22 cellular contexts compared by ENCODE assay signal in the genomic region with DNA sequence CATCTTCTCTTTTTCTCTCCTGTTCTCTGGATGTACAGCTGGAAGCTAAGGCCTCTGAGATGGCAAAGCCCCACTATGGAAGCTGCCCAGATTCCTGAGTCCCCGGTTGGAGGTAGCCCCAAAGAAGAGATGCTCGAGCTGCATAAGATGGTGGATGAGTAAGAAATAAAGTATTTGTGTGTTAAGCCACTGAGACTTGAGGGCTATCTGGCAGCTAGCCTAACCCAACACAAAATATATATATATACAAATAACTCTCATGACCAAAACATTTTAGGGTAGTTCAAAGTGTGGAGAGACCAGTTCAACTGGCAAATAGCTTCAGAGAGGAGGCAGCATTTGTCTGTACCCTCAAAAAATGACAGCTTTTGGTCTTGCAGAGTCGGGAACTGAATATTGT.
DNase-seq lines count a peak whose midpoint lies in the region; TF ChIP-seq lines count a peak whose summit lies in the region.
"Had no signal": no experiment of that assay in that cellular context is flagged by ENCODE, and none has a peak within 500 bp of the region (broad histone marks: within the 10 kb centered on the region; RNA-seq: fewer than 3 reads in every experiment).

No MANE protein-coding gene starts in this region.

- CTCF ChIA-PET in HEK293T (lab: Yijun Ruan, JAX), result no interaction called here

- no peak overlapping the region for H3K4me3 ChIP-seq in choroid plexus epithelial cell (ENCODE audit: low read depth, low read length)
- H3K4me3 ChIP-seq in skeletal muscle cell (ENCODE audit: low read depth, low read length), result no peak overlapping the region
- no peak overlapping the region for H3K4me3 ChIP-seq in testis
- H3K4me3 ChIP-seq: lower lobe of right lung, right atrium auricular region, thoracic aorta had no signal

- TF ChIP-seq CTCF in choroid plexus epithelial cell (conservative IDR thresholded peaks at IDR 0.05; ENCODE audit: low read depth, low read length) (no peak), testis (IDR thresholded peaks at IDR 0.05) (no peak), CD14-positive monocyte (IDR thresholded peaks at IDR 0.05) (no peak)

- peak; percentile 75 for DNase-seq in ELR (ENCODE audit: low read depth)
- peak; percentile 90 for DNase-seq in RPMI7951 (ENCODE audit: low read depth)
- peak; percentile 45 for DNase-seq in choroid plexus epithelial cell (ENCODE audit: low read depth)
- peak; percentile 52 for DNase-seq in skeletal muscle cell (ENCODE audit: low read depth)
- DNase-seq in NCI-H128 (lab: John Stamatoyannopoulos, UW; ENCODE audit: unreplicated experiment), result no peak
- no peak for DNase-seq in testis
- DNase-seq in HEK293T (ENCODE audit: extremely low spot score), result no peak
- DNase-seq in CD14-positive monocyte (ENCODE audit: low spot score), result no peak
- DNase-seq: activated CD4-positive, alpha-beta T cell treated with anti-CD3 and anti-CD28 coated beads, Interleukin-2, amount 10 ng/mL, durations not matched to agents 7 days and 5 days; activated CD8-positive, alpha-beta memory T cell treated with anti-CD3 and anti-CD28 coated beads, Interleukin-2, amount 50 U/mL, for 4 hours; activated effector memory CD4-positive, alpha-beta T cell treated with Interleukin-2 at 50 U/mL for 16 hours; BE2C; Caco-2; cerebellar nuclear complex; immature natural killer cell; lower lobe of right lung; NCI-H1436; NCI-H774; occipital lobe; stimulated activated CD4-positive, alpha-beta T cell treated with anti-CD3 and anti-CD28 coated beads, Interleukin-15, amount 100 ng/mL, for 24 hours had no signal

- H3K4me3 Mint-ChIP-seq in CD14-positive monocyte, result no peak overlapping the region
- H3K4me3 Mint-ChIP-seq: activated CD4-positive, alpha-beta T cell treated with anti-CD3 and anti-CD28 coated beads, Interleukin-2, amount 10 ng/mL, durations not matched to agents 7 days and 5 days; immature natural killer cell had no signal

- H3K9me3 Mint-ChIP-seq in CD14-positive monocyte, result peaks cover 0 to 7% (median 0%) of the 10 kb centered on the region in 7 donors

- no peak overlapping the region for H3K27ac Mint-ChIP-seq in CD14-positive monocyte
- H3K27ac Mint-ChIP-seq: activated CD4-positive, alpha-beta T cell treated with anti-CD3 and anti-CD28 coated beads, Interleukin-2, amount 10 ng/mL, durations not matched to agents 7 days and 5 days; immature natural killer cell had no signal

- H3K36me3 Mint-ChIP-seq in CD14-positive monocyte, result no peaks in the 10 kb centered on the region
- H3K36me3 Mint-ChIP-seq: immature natural killer cell had no signal

- TF ChIP-seq POLR2A in testis (IDR thresholded peaks at IDR 0.05), result no peak

- no peak overlapping the region for H3K27ac ChIP-seq in testis
- H3K27ac ChIP-seq: lower lobe of right lung, right atrium auricular region, thoracic aorta had no signal

- H3K4me1 Mint-ChIP-seq in CD14-positive monocyte, result no peaks in the 10 kb centered on the region
- H3K4me1 Mint-ChIP-seq: activated CD4-positive, alpha-beta T cell treated with anti-CD3 and anti-CD28 coated beads, Interleukin-2, amount 10 ng/mL, durations not matched to agents 7 days and 5 days; immature natural killer cell had no signal

- no peaks in the 10 kb centered on the region for H3K9me3 ChIP-seq in testis
- H3K9me3 ChIP-seq: BE2C, Caco-2, lower lobe of right lung, right atrium auricular region had no signal

- intact Hi-C loops in testis (cut with DNase I; ENCODE audit: low total_unique reads) (no loop called here), CD14-positive monocyte (cut with micrococcal nuclease) (no loop called here)

- 66 to 90% methylated on average over 3 of the region's 3 CpGs for WGBS in testis, 2 donors

- H3K27me3 ChIP-seq in testis, result no peaks in the 10 kb centered on the region
- H3K27me3 ChIP-seq: BE2C, right atrium auricular region had no signal

- H3K27me3 Mint-ChIP-seq in CD14-positive monocyte (ENCODE audit: low read depth in 3 of 3), result peaks cover 0 to 3% (median 0%) of the 10 kb centered on the region in 3 donors
- H3K27me3 Mint-ChIP-seq: activated CD4-positive, alpha-beta T cell treated with anti-CD3 and anti-CD28 coated beads, Interleukin-2, amount 10 ng/mL, durations not matched to agents 7 days and 5 days had no signal

- H3K4me1 ChIP-seq in testis, result no peaks in the 10 kb centered on the region
- H3K4me1 ChIP-seq: BE2C, Caco-2, lower lobe of right lung, right atrium auricular region had no signal

- H3K36me3 ChIP-seq in testis (ENCODE audit: low read depth, missing control alignments), result no peaks in the 10 kb centered on the region
- H3K36me3 ChIP-seq: BE2C, lower lobe of right lung, right atrium auricular region, thoracic aorta had no signal

- POLR2A ChIA-PET in HEK293T (lab: Yijun Ruan, JAX), result no interaction called here

TF ChIP-seq in HEK293T, 16 proteins besides CTCF, POLR2A, EP300 and RAD21:
- TF ChIP-seq, protein P1, sequence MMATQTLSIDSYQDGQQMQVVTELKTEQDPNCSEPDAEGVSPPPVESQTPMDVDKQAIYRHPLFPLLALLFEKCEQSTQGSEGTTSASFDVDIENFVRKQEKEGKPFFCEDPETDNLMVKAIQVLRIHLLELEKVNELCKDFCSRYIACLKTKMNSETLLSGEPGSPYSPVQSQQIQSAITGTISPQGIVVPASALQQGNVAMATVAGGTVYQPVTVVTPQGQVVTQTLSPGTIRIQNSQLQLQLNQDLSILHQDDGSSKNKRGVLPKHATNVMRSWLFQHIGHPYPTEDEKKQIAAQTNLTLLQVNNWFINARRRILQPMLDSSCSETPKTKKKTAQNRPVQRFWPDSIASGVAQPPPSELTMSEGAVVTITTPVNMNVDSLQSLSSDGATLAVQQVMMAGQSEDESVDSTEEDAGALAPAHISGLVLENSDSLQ (IDR thresholded peaks at IDR 0.05), result no peak
- TF ChIP-seq FOXM1 (IDR thresholded peaks at IDR 0.05; ENCODE audit: borderline replicate concordance) (no peak), L3MBTL2 (conservative IDR thresholded peaks at IDR 0.05) (no peak), TARDBP (IDR thresholded peaks at IDR 0.05) (no peak), ELF4 (IDR thresholded peaks at IDR 0.05) (no peak), SP1 (IDR thresholded peaks at IDR 0.05) (no peak), ZNF384 (IDR thresholded peaks at IDR 0.05) (no peak), BHLHE40 (IDR thresholded peaks at IDR 0.05; ENCODE audit: borderline replicate concordance) (no peak), SUZ12 (IDR thresholded peaks at IDR 0.05) (no peak), LEF1 (IDR thresholded peaks at IDR 0.05; ENCODE audit: borderline replicate concordance) (no peak), FOXK2 (IDR thresholded peaks at IDR 0.05) (no peak), CTBP1 (IDR thresholded peaks at IDR 0.05; ENCODE audit: borderline replicate concordance) (no peak), FOXA1 (IDR thresholded peaks at IDR 0.05) (no peak), NFRKB (IDR thresholded peaks at IDR 0.05) (no peak)

Comparison
In these comparisons a context has a peak if more than half of its experiments do, and no peak if none do; other contexts are left out.
1. DNase-seq: peak in ELR (single experiment), RPMI7951 (single experiment), choroid plexus epithelial cell (single experiment) and skeletal muscle cell (single experiment); none in NCI-H128 (single experiment), testis (single experiment), HEK293T (single experiment) and CD14-positive monocyte (single experiment).